ENCODE assay signal across 8 cellular contexts in the genomic region with DNA sequence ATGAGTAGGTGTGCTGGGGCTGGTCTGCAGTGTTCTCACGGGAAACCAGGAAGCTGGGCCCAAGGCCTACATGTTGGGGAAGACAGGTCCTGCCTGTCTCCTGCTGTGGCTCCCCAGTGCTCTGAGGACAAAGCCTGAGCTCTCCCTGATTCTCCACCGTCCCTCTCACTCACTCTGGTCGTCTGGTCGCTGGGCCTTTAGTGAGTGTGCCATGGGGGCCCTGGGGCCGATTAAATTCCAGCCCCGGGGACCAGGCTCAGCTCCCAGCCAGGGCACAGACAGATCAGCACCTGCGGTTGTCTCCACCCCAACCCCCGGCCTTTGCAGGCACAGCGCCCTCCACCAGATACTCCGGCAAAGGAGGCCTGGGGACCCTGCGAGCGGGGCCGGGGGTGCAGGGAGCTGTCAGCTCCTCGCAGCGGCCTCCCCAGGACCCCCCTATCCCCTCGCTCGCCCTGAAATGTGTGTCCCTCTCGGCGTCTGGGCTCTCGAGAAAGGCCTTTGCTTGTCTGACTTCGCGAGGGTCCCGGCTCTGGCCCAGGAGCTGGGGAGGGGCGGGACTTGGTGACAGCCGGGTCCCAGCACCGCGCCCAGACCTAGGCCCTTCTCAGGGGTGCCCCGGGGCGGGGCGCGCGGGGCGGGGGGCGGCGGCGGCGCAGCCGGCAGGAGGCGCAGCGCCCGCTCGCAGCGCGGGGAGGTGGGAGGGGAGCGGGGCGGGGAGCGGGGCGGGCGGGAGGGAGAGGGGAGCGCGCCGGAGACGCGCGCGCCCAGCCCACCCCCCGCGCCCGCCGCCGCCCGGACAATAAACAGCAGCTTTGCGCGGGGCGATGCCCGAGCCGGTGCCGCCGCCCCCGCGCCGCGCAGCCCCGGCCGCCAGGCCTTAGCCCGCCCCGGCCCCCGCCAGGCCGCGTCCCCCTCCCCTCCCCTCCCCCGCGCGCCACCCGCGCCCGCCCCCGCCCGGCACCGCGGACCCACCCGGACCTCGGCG. TPM values are rescaled to one million over a fixed set of nuclear protein-coding genes. Genes with fewer than 3 reads are reported as not detected.
DNase-seq lines count a peak whose midpoint lies in the region; ATAC-seq lines count a peak whose summit lies in the region.

PALM (plus strand) TSS at position 782 of the 988 bp plus-strand sequence. CDS start 212 bp downstream, outside the sequence.

- H3K36me3 ChIP-seq in HUES48 (ENCODE audit: control insufficient read depth, insufficient read depth, low read length) (no peaks in the 10 kb centered on the region), skeletal muscle satellite cell (ENCODE audit: insufficient read depth, low read length) (no peaks in the 10 kb centered on the region)

- 10 to 19% (median 10%) methylated on average over 32 to 62 of the region's 93 CpGs for WGBS in adipose tissue, 3 donors

- H3K9me3 ChIP-seq in HUES48 (ENCODE audit: control insufficient read depth, insufficient read depth, low read length) (no peaks in the 10 kb centered on the region), skeletal muscle satellite cell (replicated peaks; ENCODE audit: low read length) (no peaks in the 10 kb centered on the region)

- peak within 1 kb of the TSS; percentile 61 for H3K4me3 ChIP-seq in HUES48 (ENCODE audit: low read depth, low read length)
- peak within 1 kb of the TSS; percentile 45 for H3K4me3 ChIP-seq in iPS-11a (ENCODE audit: low read depth, low read length)
- H3K4me3 ChIP-seq in skeletal muscle satellite cell (ENCODE audit: low read length): peak within 1 kb of the TSS; percentile 59

- no peak for ATAC-seq in HG03460 (IDR thresholded peaks at IDR 0.05; ENCODE audit: unreplicated experiment)
- no peak for ATAC-seq in GM19397 (IDR thresholded peaks at IDR 0.05; ENCODE audit: unreplicated experiment)

- no peak for DNase-seq in 8988T
- no peak for DNase-seq in hepatic stellate cell (ENCODE audit: low spot score)

- H3K27ac ChIP-seq in HUES48 (ENCODE audit: low read depth, low read length) (no peak within 1 kb of the TSS), adipose tissue (ENCODE audit: low read depth, low read length) (no peak within 1 kb of the TSS)

- peak within 1 kb of the TSS; percentile 69 for H3K4me2 ChIP-seq in skeletal muscle satellite cell (ENCODE audit: low read length)

- peaks cover 12% of the 10 kb centered on the region for H3K4me1 ChIP-seq in HUES48 (ENCODE audit: control insufficient read depth, insufficient read depth, low read length)
- H3K4me1 ChIP-seq in skeletal muscle satellite cell (ENCODE audit: control insufficient read depth, insufficient read depth, low read length): no peaks in the 10 kb centered on the region

- H3K27me3 ChIP-seq in HUES48 (ENCODE audit: control insufficient read depth, insufficient read depth, low read length) (no peaks in the 10 kb centered on the region), skeletal muscle satellite cell (ENCODE audit: control insufficient read depth, insufficient read depth, low read length) (peaks cover 25% of the 10 kb centered on the region)

- H3K9ac ChIP-seq in HUES48 (ENCODE audit: low read depth, low read length) (no peak within 1 kb of the TSS), skeletal muscle satellite cell (ENCODE audit: low read depth, low read length) (no peak within 1 kb of the TSS)

RNA-seq across cellular contexts. Expression of gene PALM, which starts in this region (rescaled TPM):
- polyA plus RNA-seq in adipose tissue: 100 to 1,000 TPM in 2 of 3 donors, 1 to 10 TPM in 1; 8.0 to 153 (median 135) TPM
- 1.5 and 8.1 TPM in 2 replicates for total RNA-seq in skeletal muscle satellite cell (2012; rRNA removed)
